ENCODE assay signal across 27 cellular contexts in genomic region chr19:50352242-50352641, GRCh38. TPM values are rescaled to one million over a fixed set of nuclear protein-coding genes. Genes with fewer than 3 reads are reported as not detected.
"Had no signal": no experiment of that assay in that cellular context is flagged by ENCODE, and none has a peak within 500 bp of the region (broad histone marks: within the 10 kb centered on the region; RNA-seq: fewer than 3 reads in every experiment).

No MANE protein-coding gene starts in this region.

- DNase-seq: hippocampal formation; kidney glomerular epithelial cell; left cardiac atrium; mesendoderm; midbrain; mucosa of descending colon; naive thymus-derived CD8-positive, alpha-beta T cell; occipital lobe; stimulated activated CD4-positive, alpha-beta T cell treated with anti-CD3 and anti-CD28 coated beads, Interleukin-12 subunit alpha, Interleukin-12 subunit beta, amount 100 ng/mL, for 4 hours; stimulated activated CD4-positive, alpha-beta T cell treated with anti-CD3 and anti-CD28 coated beads, Interleukin-15, amount 100 ng/mL, for 24 hours; stimulated activated CD4-positive, alpha-beta T cell treated with anti-CD3 and anti-CD28 coated beads, Interleukin-2, amount 100 ng/mL, for 24 hours; stimulated activated CD4-positive, alpha-beta T cell treated with anti-CD3 and anti-CD28 coated beads, Interleukin-4, amount 100 ng/mL, for 1 hour; stimulated activated naive B cell treated with anti-CD40 and anti-IgM and Interleukin-4, amounts not matched to agents 10 μg/mL and 1 μg/mL and 100 μg/mL, for 72 hours; stimulated activated naive CD8-positive, alpha-beta T cell treated with anti-CD3 and anti-CD28 coated beads, Interleukin-15, Interleukin-2, amounts not matched to agents 100 U/mL and 50 U/mL, for 24 hours; stomach; tibial artery; trophoblast cell; uterus had no signal

- ATAC-seq: left cardiac atrium; left lung; mucosa of descending colon; naive thymus-derived CD8-positive, alpha-beta T cell; stimulated activated naive B cell treated with anti-CD40 and anti-IgM and Interleukin-4, amounts not matched to agents 10 μg/mL and 1 μg/mL and 100 μg/mL, for 72 hours; stimulated activated naive CD8-positive, alpha-beta T cell treated with anti-CD3 and anti-CD28 coated beads, Interleukin-15, Interleukin-2, amounts not matched to agents 100 U/mL and 50 U/mL, for 24 hours had no signal

- H3K4me2 ChIP-seq: neural progenitor cell had no signal

- H3K27me3 ChIP-seq: left lung, neural progenitor cell, right atrium auricular region, right lobe of liver, uterus had no signal

- H3K36me3 ChIP-seq: left lung, lower lobe of right lung, neural progenitor cell, neutrophil, right atrium auricular region, right lobe of liver, stomach, thoracic aorta, tibial artery, uterus had no signal

- H2AFZ ChIP-seq: neural progenitor cell, parathyroid adenoma had no signal

- H3K9me3 ChIP-seq: left lung, lower lobe of right lung, mucosa of descending colon, neutrophil, right atrium auricular region, right lobe of liver, stomach, thoracic aorta, tibial artery, uterus had no signal

- H3K9ac ChIP-seq: neural progenitor cell, parathyroid adenoma had no signal

- H3K4me3 ChIP-seq: left lung, lower lobe of right lung, mucosa of descending colon, neural progenitor cell, right atrium auricular region, right lobe of liver, skin epidermis, stomach, thoracic aorta, tibial artery, uterus had no signal

- H3K27ac ChIP-seq: left lung, lower lobe of right lung, neural progenitor cell, neutrophil, parathyroid adenoma, right atrium auricular region, stomach, thoracic aorta, tibial artery, uterus had no signal

- H3K4me1 ChIP-seq: neural progenitor cell, parathyroid adenoma, right atrium auricular region, tibial artery, uterus had no signal

RNA-seq across cellular contexts. Expression of gene NAPSA, which starts 13.2 kb away (rescaled TPM):
- total RNA-seq: thoracic aorta had no signal

RNA-seq across cellular contexts. Expression of gene KCNC3, which starts 23.1 kb away (rescaled TPM):
- polyA plus RNA-seq: naive thymus-derived CD8-positive, alpha-beta T cell had no signal
